Comparison of ENCODE assay signal across 8 cellular contexts in the genomic region with DNA sequence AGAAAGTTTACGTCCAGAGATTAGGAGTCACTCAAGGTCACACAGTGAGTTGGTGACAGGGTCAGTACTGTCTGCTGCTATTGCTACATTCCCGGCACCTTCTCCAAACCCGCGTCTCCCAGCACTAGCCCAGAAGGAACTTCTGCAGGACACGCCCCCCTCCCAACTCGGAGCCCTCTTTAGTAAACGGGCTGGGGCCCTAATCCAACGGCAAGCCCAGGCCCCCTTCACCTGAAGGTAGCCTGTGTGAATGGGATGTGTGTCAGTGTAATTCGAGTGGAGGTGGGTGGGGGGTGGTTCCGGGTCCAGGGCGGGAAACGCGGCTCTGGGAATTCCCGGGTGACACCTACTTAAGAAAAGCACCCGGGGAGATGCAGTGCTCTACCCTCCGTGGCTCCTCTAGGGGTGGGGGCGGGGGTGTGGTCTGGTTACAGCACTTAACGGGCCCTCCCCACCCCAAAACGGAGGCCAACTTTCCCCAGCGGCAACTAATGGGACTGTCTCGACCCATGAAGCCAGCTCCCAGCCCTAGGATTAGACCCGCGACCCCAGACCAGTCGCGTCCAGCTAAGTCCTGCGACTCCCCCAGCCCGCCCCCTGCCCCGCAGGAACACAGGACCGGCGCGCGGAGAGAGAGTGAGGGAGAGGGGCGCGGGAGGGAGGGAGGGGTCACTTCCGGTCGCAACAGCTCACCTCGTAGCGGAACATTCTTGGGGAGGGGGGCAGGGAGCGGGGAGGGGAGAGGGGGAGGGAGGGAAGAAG. TPM values are rescaled to one million over a fixed set of nuclear protein-coding genes. Genes with fewer than 3 reads are reported as not detected.
DNase-seq lines count a peak whose midpoint lies in the region; ATAC-seq and TF ChIP-seq lines count a peak whose summit lies in the region.

No MANE protein-coding gene starts in this region.

- peak overlapping the region; percentile 98 to 100 for H3K27ac Mint-ChIP-seq in natural killer cell

- under 1% methylated on average over 21 of the region's 39 CpGs for WGBS in esophagus muscularis mucosa

- peak overlapping the region; percentile 88 for H3K4me3 Mint-ChIP-seq in natural killer cell

- no peak for TF ChIP-seq POLR2A in esophagus muscularis mucosa (IDR thresholded peaks at IDR 0.05; ENCODE audit: low read depth)

- intact Hi-C loops in esophagus muscularis mucosa (cut with DNase I) (loop anchor here (5.0 to 10.0 kb wide), 5 partner anchors 51 to 136 kb away; a partner anchor contains a TSS), natural killer cell (cut with micrococcal nuclease) (loop anchor here (2.0 kb wide), 2 partner anchors 118 to 142 kb away; a partner anchor contains a TSS)

- H3K4me1 Mint-ChIP-seq in natural killer cell, result peaks cover 29 to 35% of the 10 kb centered on the region in 2 donors

- TF ChIP-seq EP300 in esophagus muscularis mucosa (IDR thresholded peaks at IDR 0.05), result no peak

- H3K27me3 Mint-ChIP-seq in natural killer cell (ENCODE audit: low read depth in 2 of 2), result no peaks in the 10 kb centered on the region

- DNase-seq in NCI-H146 (lab: John Stamatoyannopoulos, UW), result peak; percentile 54
- DNase-seq in NCI-H146 treated with DMSO at 0.1 percent for 48 hours (lab: John Stamatoyannopoulos, UW; ENCODE audit: unreplicated experiment), result no peak
- DNase-seq in NCI-H2227 (lab: John Stamatoyannopoulos, UW; ENCODE audit: unreplicated experiment), result peak; percentile 51
- peak; percentile 81 for DNase-seq in activated CD8-positive, alpha-beta memory T cell treated with anti-CD3 and anti-CD28 coated beads, Interleukin-2, amount 50 U/mL, for 48 hours
- peak; percentile 93 for DNase-seq in esophagus muscularis mucosa (ENCODE audit: extremely low spot score)
- DNase-seq in natural killer cell, result peak; percentile 58
- peak; percentile 73 for DNase-seq in stimulated activated naive CD8-positive, alpha-beta T cell treated with anti-CD3 and anti-CD28 coated beads, Interleukin-15, Interleukin-2, amounts not matched to agents 100 U/mL and 50 U/mL, for 24 hours

- peak overlapping the region; percentile 74 to 91 (median 84) for H3K4me3 ChIP-seq in esophagus muscularis mucosa

- H3K36me3 Mint-ChIP-seq in natural killer cell, result no peaks in the 10 kb centered on the region

- H3K4me1 ChIP-seq in esophagus muscularis mucosa, result peaks cover 18 to 47% (median 39%) of the 10 kb centered on the region in 4 donors

- peaks cover 10 to 34% (median 28%) of the 10 kb centered on the region in 4 donors for H3K36me3 ChIP-seq in esophagus muscularis mucosa

- no peaks in the 10 kb centered on the region for H3K27me3 ChIP-seq in esophagus muscularis mucosa

- peak overlapping the region; percentile 90 to 96 (median 95) for H3K27ac ChIP-seq in esophagus muscularis mucosa (replicated peaks in 1 of 4)

- no peaks in the 10 kb centered on the region for H3K9me3 ChIP-seq in esophagus muscularis mucosa

- peak; percentile 22 to 52 (median 25) for TF ChIP-seq CTCF in esophagus muscularis mucosa (IDR thresholded peaks at IDR 0.05)
- TF ChIP-seq CTCF in natural killer cell (IDR thresholded peaks at IDR 0.05), result no peak

- ATAC-seq in HG02642 (IDR thresholded peaks at IDR 0.05; ENCODE audit: poor library complexity, unreplicated experiment), result peak; percentile 36
- ATAC-seq in natural killer cell, result peak; percentile 44 to 54 (median 52)
- ATAC-seq in stimulated activated naive CD8-positive, alpha-beta T cell treated with anti-CD3 and anti-CD28 coated beads, Interleukin-15, Interleukin-2, amounts not matched to agents 100 U/mL and 50 U/mL, for 24 hours, result peak; percentile 45

- no peaks in the 10 kb centered on the region for H3K9me3 Mint-ChIP-seq in natural killer cell

RNA-seq across cellular contexts. Expression of a gene that starts 0.5 kb away (rescaled TPM):
- total RNA-seq in esophagus muscularis mucosa (10 to 100 TPM; 12.5 to 18.5 (median 16.1) TPM), natural killer cell (10 to 100 TPM; 56.8 to 69.4 (median 58.1) TPM)

RNA-seq across cellular contexts. Expression of a gene that starts 45.3 kb away (rescaled TPM):
- total RNA-seq in esophagus muscularis mucosa (not detected), natural killer cell (not detected)

RNA-seq across cellular contexts. Expression of a gene that starts 52.8 kb away (rescaled TPM):
- 10 to 100 TPM; 32.5 to 40.0 (median 33.3) TPM for total RNA-seq in esophagus muscularis mucosa
- total RNA-seq in natural killer cell, result 10 to 100 TPM; 40.5 to 58.5 (median 51.3) TPM
